Comparison of ENCODE assay signal across 21 cellular contexts in genomic region chr10:96891840-96892239, GRCh38. TPM values are rescaled to one million over a fixed set of nuclear protein-coding genes. Genes with fewer than 3 reads are reported as not detected.
DNase-seq lines count a peak whose midpoint lies in the region; ATAC-seq lines count a peak whose summit lies in the region.
"Had no signal": no experiment of that assay in that cellular context is flagged by ENCODE, and none has a peak within 500 bp of the region (broad histone marks: within the 10 kb centered on the region; RNA-seq: fewer than 3 reads in every experiment).

No MANE protein-coding gene starts in this region.

- peaks cover 41% of the 10 kb centered on the region for H3K36me3 Mint-ChIP-seq in activated naive CD4-positive, alpha-beta T cell treated with anti-CD3 and anti-CD28 coated beads for 36 hours (ENCODE audit: low read depth)
- H3K36me3 Mint-ChIP-seq in activated naive CD4-positive, alpha-beta T cell treated with anti-CD3 and anti-CD28 coated beads, Interleukin-2, amount 10 ng/mL, durations not matched to agents 7 days and 5 days, result peaks cover 39% of the 10 kb centered on the region
- no peaks in the 10 kb centered on the region for H3K36me3 Mint-ChIP-seq in T-helper 17 cell (ENCODE audit: low read depth)
- peaks cover 50% of the 10 kb centered on the region for H3K36me3 Mint-ChIP-seq in activated naive CD8-positive, alpha-beta T cell treated with anti-CD3 and anti-CD28 coated beads, Interleukin-2, amount 10 ng/mL, durations not matched to agents 7 days and 5 days

- no peak for ATAC-seq in T-helper 17 cell
- ATAC-seq in activated naive CD8-positive, alpha-beta T cell treated with anti-CD3 and anti-CD28 coated beads, Interleukin-2, amount 10 ng/mL, durations not matched to agents 7 days and 5 days (ENCODE audit: low read depth), result peak; percentile 45
- peak; percentile 89 for ATAC-seq in stimulated activated naive CD8-positive, alpha-beta T cell treated with anti-CD3 and anti-CD28 coated beads, Interleukin-15, amount 100 ng/mL, for 72 hours
- ATAC-seq in HG03439 (IDR thresholded peaks at IDR 0.05; ENCODE audit: unreplicated experiment), result no peak
- ATAC-seq: CD8-positive, alpha-beta T cell; GM12878; GM23338; HepG2 had no signal

- H3K9me3 Mint-ChIP-seq in activated naive CD4-positive, alpha-beta T cell treated with anti-CD3 and anti-CD28 coated beads for 36 hours, result peaks cover 26% of the 10 kb centered on the region
- H3K9me3 Mint-ChIP-seq in activated naive CD4-positive, alpha-beta T cell treated with anti-CD3 and anti-CD28 coated beads, Interleukin-2, amount 10 ng/mL, durations not matched to agents 7 days and 5 days, result peaks cover 17% of the 10 kb centered on the region
- peaks cover 3% of the 10 kb centered on the region for H3K9me3 Mint-ChIP-seq in activated naive CD8-positive, alpha-beta T cell treated with anti-CD3 and anti-CD28 coated beads, Interleukin-2, amount 10 ng/mL, durations not matched to agents 7 days and 5 days
- H3K9me3 Mint-ChIP-seq in stimulated activated naive CD8-positive, alpha-beta T cell treated with anti-CD3 and anti-CD28 coated beads, Interleukin-15, amount 100 ng/mL, for 72 hours, result peaks cover 19 to 21% of the 10 kb centered on the region in 2 donors

- peaks cover 47% of the 10 kb centered on the region for H3K4me1 Mint-ChIP-seq in activated naive CD4-positive, alpha-beta T cell treated with anti-CD3 and anti-CD28 coated beads for 36 hours (ENCODE audit: low read depth)
- H3K4me1 Mint-ChIP-seq in activated naive CD4-positive, alpha-beta T cell treated with anti-CD3 and anti-CD28 coated beads, Interleukin-2, amount 10 ng/mL, durations not matched to agents 7 days and 5 days, result peaks cover 25% of the 10 kb centered on the region
- peaks cover 26% of the 10 kb centered on the region for H3K4me1 Mint-ChIP-seq in T-helper 17 cell
- H3K4me1 Mint-ChIP-seq in activated naive CD8-positive, alpha-beta T cell treated with anti-CD3 and anti-CD28 coated beads, Interleukin-2, amount 10 ng/mL, durations not matched to agents 7 days and 5 days, result peaks cover 19% of the 10 kb centered on the region
- H3K4me1 Mint-ChIP-seq in stimulated activated naive CD8-positive, alpha-beta T cell treated with anti-CD3 and anti-CD28 coated beads, Interleukin-15, amount 100 ng/mL, for 72 hours, result peaks cover 70% of the 10 kb centered on the region

- CTCF ChIA-PET in activated naive CD4-positive, alpha-beta T cell treated with anti-CD3 and anti-CD28 coated beads for 36 hours (lab: Charles Lee), result no interaction called here
- CTCF ChIA-PET in activated naive CD4-positive, alpha-beta T cell treated with anti-CD3 and anti-CD28 coated beads, Interleukin-2, amount 10 ng/mL, durations not matched to agents 7 days and 5 days (lab: Charles Lee), result interaction anchor here (1.6 kb wide), 1 partner anchor 134 kb away, joined by 6 read pairs; no protein-coding TSS in a partner anchor

- H3K27ac Mint-ChIP-seq in activated naive CD4-positive, alpha-beta T cell treated with anti-CD3 and anti-CD28 coated beads for 36 hours, result peak overlapping the region; percentile 25
- no peak overlapping the region for H3K27ac Mint-ChIP-seq in activated naive CD4-positive, alpha-beta T cell treated with anti-CD3 and anti-CD28 coated beads, Interleukin-2, amount 10 ng/mL, durations not matched to agents 7 days and 5 days
- H3K27ac Mint-ChIP-seq in T-helper 17 cell, result no peak overlapping the region
- no peak overlapping the region for H3K27ac Mint-ChIP-seq in activated naive CD8-positive, alpha-beta T cell treated with anti-CD3 and anti-CD28 coated beads, Interleukin-2, amount 10 ng/mL, durations not matched to agents 7 days and 5 days
- H3K27ac Mint-ChIP-seq in stimulated activated naive CD8-positive, alpha-beta T cell treated with anti-CD3 and anti-CD28 coated beads, Interleukin-15, amount 100 ng/mL, for 72 hours, result peak overlapping the region in 1 of 2 donors; percentile 61
- H3K27ac Mint-ChIP-seq: CD8-positive, alpha-beta T cell; GM23338 had no signal

- intact Hi-C loops in activated naive CD4-positive, alpha-beta T cell treated with anti-CD3 and anti-CD28 coated beads for 36 hours (cut with micrococcal nuclease), result loop anchor here (5.0 to 10.0 kb wide), 3 partner anchors 60 to 307 kb away; partner anchors contain the start of genes LCOR and TM9SF3

- peaks cover 4% of the 10 kb centered on the region for H3K9me3 ChIP-seq in T-helper 17 cell (ENCODE audit: control insufficient read depth, low read length, poor library complexity, severe bottlenecking)

- POLR2A ChIA-PET in activated naive CD8-positive, alpha-beta T cell treated with anti-CD3 and anti-CD28 coated beads, Interleukin-2, amount 10 ng/mL, durations not matched to agents 7 days and 5 days (lab: Charles Lee), result no interaction called here

- no peak overlapping the region for H3K4me3 Mint-ChIP-seq in activated naive CD4-positive, alpha-beta T cell treated with anti-CD3 and anti-CD28 coated beads for 36 hours
- no peak overlapping the region for H3K4me3 Mint-ChIP-seq in activated naive CD4-positive, alpha-beta T cell treated with anti-CD3 and anti-CD28 coated beads, Interleukin-2, amount 10 ng/mL, durations not matched to agents 7 days and 5 days
- H3K4me3 Mint-ChIP-seq in T-helper 17 cell, result peak overlapping the region; percentile 32
- H3K4me3 Mint-ChIP-seq in activated naive CD8-positive, alpha-beta T cell treated with anti-CD3 and anti-CD28 coated beads, Interleukin-2, amount 10 ng/mL, durations not matched to agents 7 days and 5 days, result no peak overlapping the region
- H3K4me3 Mint-ChIP-seq in stimulated activated naive CD8-positive, alpha-beta T cell treated with anti-CD3 and anti-CD28 coated beads, Interleukin-15, amount 100 ng/mL, for 72 hours, result peak overlapping the region; percentile 16 to 41
- H3K4me3 Mint-ChIP-seq: CD8-positive, alpha-beta T cell; GM23338 had no signal

- no peak for DNase-seq in activated naive CD4-positive, alpha-beta T cell treated with anti-CD3 and anti-CD28 coated beads for 36 hours
- no peak for DNase-seq in activated naive CD4-positive, alpha-beta T cell treated with anti-CD3 and anti-CD28 coated beads, Interleukin-2, amount 10 ng/mL, durations not matched to agents 7 days and 5 days
- DNase-seq in T-helper 17 cell (no peak), DMS79 (lab: John Stamatoyannopoulos, UW) (no peak)
- no peak for DNase-seq in activated naive CD8-positive, alpha-beta T cell treated with anti-CD3 and anti-CD28 coated beads, Interleukin-2, amount 10 ng/mL, durations not matched to agents 7 days and 5 days
- DNase-seq in stimulated activated naive CD8-positive, alpha-beta T cell treated with anti-CD3 and anti-CD28 coated beads, Interleukin-15, amount 100 ng/mL, for 72 hours, result no peak
- DNase-seq: Calu3; CD8-positive, alpha-beta T cell; EL; KG1; NCI-H1417; NCI-H187; NCI-H2107; NCI-H2227 treated with DMSO at 0.1 percent for 48 hours; NCI-H510A treated with DMSO at 0.1 percent for 48 hours; NCI-H774; SHP77 had no signal

- no peaks in the 10 kb centered on the region for H3K27me3 Mint-ChIP-seq in activated naive CD4-positive, alpha-beta T cell treated with anti-CD3 and anti-CD28 coated beads for 36 hours (ENCODE audit: low read depth)
- H3K27me3 Mint-ChIP-seq in activated naive CD4-positive, alpha-beta T cell treated with anti-CD3 and anti-CD28 coated beads, Interleukin-2, amount 10 ng/mL, durations not matched to agents 7 days and 5 days, result no peaks in the 10 kb centered on the region
- H3K27me3 Mint-ChIP-seq in T-helper 17 cell, result no peaks in the 10 kb centered on the region
- no peaks in the 10 kb centered on the region for H3K27me3 Mint-ChIP-seq in activated naive CD8-positive, alpha-beta T cell treated with anti-CD3 and anti-CD28 coated beads, Interleukin-2, amount 10 ng/mL, durations not matched to agents 7 days and 5 days
- H3K27me3 Mint-ChIP-seq in stimulated activated naive CD8-positive, alpha-beta T cell treated with anti-CD3 and anti-CD28 coated beads, Interleukin-15, amount 100 ng/mL, for 72 hours, result no peaks in the 10 kb centered on the region

RNA-seq across cellular contexts. Expression of gene LCOR, which starts 59.7 kb away (rescaled TPM):
- total RNA-seq in activated naive CD4-positive, alpha-beta T cell treated with anti-CD3 and anti-CD28 coated beads for 36 hours, result 10 to 100 TPM; 18.1 to 22.9 TPM
- 10 to 100 TPM; 50.5 to 63.0 TPM for total RNA-seq in T-helper 17 cell
- total RNA-seq in activated naive CD8-positive, alpha-beta T cell treated with anti-CD3 and anti-CD28 coated beads, Interleukin-2, amount 10 ng/mL, durations not matched to agents 7 days and 5 days, result 10 to 100 TPM; 33.8 to 38.7 TPM

Comparison
In these comparisons a context has a peak if more than half of its experiments do, and no peak if none do; other contexts are left out.
1. H3K4me3 Mint-ChIP-seq: peak in T-helper 17 cell (single experiment) and stimulated activated naive CD8-positive, alpha-beta T cell treated with anti-CD3 and anti-CD28 coated beads, Interleukin-15, amount 100 ng/mL, for 72 hours (2 of 2); none in activated naive CD4-positive, alpha-beta T cell treated with anti-CD3 and anti-CD28 coated beads for 36 hours (single experiment), activated naive CD4-positive, alpha-beta T cell treated with anti-CD3 and anti-CD28 coated beads, Interleukin-2, amount 10 ng/mL, durations not matched to agents 7 days and 5 days (single experiment) and activated naive CD8-positive, alpha-beta T cell treated with anti-CD3 and anti-CD28 coated beads, Interleukin-2, amount 10 ng/mL, durations not matched to agents 7 days and 5 days (single experiment).
2. ATAC-seq: peak in activated naive CD8-positive, alpha-beta T cell treated with anti-CD3 and anti-CD28 coated beads, Interleukin-2, amount 10 ng/mL, durations not matched to agents 7 days and 5 days (single experiment) and stimulated activated naive CD8-positive, alpha-beta T cell treated with anti-CD3 and anti-CD28 coated beads, Interleukin-15, amount 100 ng/mL, for 72 hours (single experiment); none in T-helper 17 cell (single experiment) and HG03439 (single experiment).